8 cellular contexts compared by ENCODE assay signal in the genomic region with DNA sequence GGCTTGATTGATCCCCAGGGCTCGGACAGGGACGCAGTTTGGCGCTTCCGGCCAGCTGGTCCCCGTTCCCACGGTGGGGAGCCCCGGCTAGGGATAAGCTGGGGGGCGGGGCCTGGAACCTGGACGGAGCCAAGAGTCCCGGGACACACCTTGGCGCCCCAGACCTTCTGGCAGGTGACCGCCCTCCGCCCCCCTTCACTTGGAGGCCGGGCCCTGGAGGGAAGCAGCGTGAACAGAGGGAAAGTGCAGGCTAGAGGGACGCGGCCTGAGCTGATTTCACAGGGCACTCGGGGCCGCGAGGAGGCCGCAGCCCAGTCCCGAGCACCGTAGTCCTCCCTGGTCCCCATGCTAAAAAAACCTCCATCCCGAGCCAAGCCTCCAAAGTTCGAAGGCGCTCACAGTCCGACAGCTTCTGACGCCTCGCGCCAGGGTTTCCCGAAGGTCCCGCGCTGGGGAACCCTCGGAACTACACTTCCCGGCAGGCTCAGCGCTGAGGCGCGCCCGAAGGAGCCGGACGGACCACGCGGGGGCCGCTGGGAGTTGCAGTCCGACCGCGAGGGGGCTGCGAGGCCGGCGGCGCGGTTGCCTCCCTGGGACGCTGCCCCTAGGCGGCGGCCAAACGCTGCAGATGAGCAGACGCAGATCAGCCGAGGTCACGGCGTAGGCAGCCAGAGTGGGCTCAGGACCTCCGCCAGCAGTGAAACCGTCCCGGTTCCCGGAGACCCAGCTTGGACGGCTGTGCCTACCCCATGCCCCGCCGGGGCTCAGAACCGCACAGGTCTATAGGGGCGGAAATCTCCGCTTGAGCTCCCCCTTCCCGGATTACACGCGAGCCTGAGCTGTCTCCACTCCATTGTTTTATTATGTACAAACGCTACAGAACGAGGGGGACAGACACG. TPM values are rescaled to one million over a fixed set of nuclear protein-coding genes. Genes with fewer than 3 reads are reported as not detected.
A peak's percentile ranks its signal among the peaks of the same experiment; 100 is the strongest.
DNase-seq lines count a peak whose midpoint lies in the region; ATAC-seq and TF ChIP-seq lines count a peak whose summit lies in the region.

TSS of gene TBX6 (minus strand) at position 451 of the 899 bp plus-strand sequence. CDS start 731 bp downstream, outside the sequence.

- peak within 1 kb of the TSS; percentile 87 for H3K9ac ChIP-seq in rectal smooth muscle tissue (ENCODE audit: low read length)

- peak within 1 kb of the TSS; percentile 92 for H3K27ac Mint-ChIP-seq in T-helper 17 cell

- peaks cover 2% of the 10 kb centered on the region for H3K4me1 ChIP-seq in right cardiac atrium (ENCODE audit: control insufficient read depth, insufficient read depth, low read length)
- H3K4me1 ChIP-seq in rectal smooth muscle tissue (ENCODE audit: control insufficient read depth, insufficient read depth, low read length), result peaks cover 19% of the 10 kb centered on the region
- H3K4me1 ChIP-seq in vagina, result peaks cover 48% of the 10 kb centered on the region

- H3K27me3 Mint-ChIP-seq in T-helper 17 cell, result no peaks in the 10 kb centered on the region

- TF ChIP-seq CTCF in vagina (IDR thresholded peaks at IDR 0.05), result peak; percentile 68 to 93 (median 92)

- H3K27me3 ChIP-seq in right cardiac atrium (ENCODE audit: control insufficient read depth, insufficient read depth) (no peaks in the 10 kb centered on the region), rectal smooth muscle tissue (ENCODE audit: control insufficient read depth, insufficient read depth, low read length) (no peaks in the 10 kb centered on the region), vagina (no peaks in the 10 kb centered on the region)

- H3K4me3 ChIP-seq in right cardiac atrium (ENCODE audit: low read length) (peak within 1 kb of the TSS; percentile 36), rectal smooth muscle tissue (ENCODE audit: low read length) (peak within 1 kb of the TSS; percentile 87), vagina (peak within 1 kb of the TSS; percentile 51 to 59)

- ATAC-seq in GM18498 (IDR thresholded peaks at IDR 0.05; ENCODE audit: unreplicated experiment) (peak; percentile 73), HG02885 (IDR thresholded peaks at IDR 0.05; ENCODE audit: poor library complexity, unreplicated experiment) (peak; percentile 72), T-helper 17 cell (peak; percentile 86), right cardiac atrium (peak; percentile 92 to 93)

- TF ChIP-seq POLR2A in vagina (IDR thresholded peaks at IDR 0.05), result no peak

- peak within 1 kb of the TSS; percentile 42 for H3K27ac ChIP-seq in angular gyrus (ENCODE audit: low read depth, low read length)
- H3K27ac ChIP-seq in right cardiac atrium (ENCODE audit: low read length), result peak within 1 kb of the TSS; percentile 72
- peak within 1 kb of the TSS; percentile 86 for H3K27ac ChIP-seq in rectal smooth muscle tissue (ENCODE audit: low read depth, low read length)
- peak within 1 kb of the TSS; percentile 89 for H3K27ac ChIP-seq in vagina

- peaks cover 4% of the 10 kb centered on the region for H3K36me3 Mint-ChIP-seq in T-helper 17 cell (ENCODE audit: low read depth)

- DNase-seq in NCI-H146 treated with DMSO at 0.1 percent for 48 hours (lab: John Stamatoyannopoulos, UW; ENCODE audit: unreplicated experiment) (peak; percentile 80), T-helper 17 cell (peak; percentile 88 to 94 (median 93)), right cardiac atrium (peak; percentile 96 to 98 (median 97)), vagina (ENCODE audit: extremely low spot score in 2 of 2) (no peak)

- H3K36me3 ChIP-seq in rectal smooth muscle tissue (ENCODE audit: control insufficient read depth, insufficient read depth, low read length) (peaks cover 4% of the 10 kb centered on the region), vagina (peaks cover 0 to 18% of the 10 kb centered on the region in 2 donors)

- under 1% methylated on average over 76 of the region's 76 CpGs for WGBS in right cardiac atrium

- H3K4me1 Mint-ChIP-seq in T-helper 17 cell, result peaks cover 32% of the 10 kb centered on the region

- H3K9me3 ChIP-seq in T-helper 17 cell (ENCODE audit: control insufficient read depth, low read length, poor library complexity, severe bottlenecking) (no peaks in the 10 kb centered on the region), right cardiac atrium (ENCODE audit: control insufficient read depth, low read length) (no peaks in the 10 kb centered on the region), vagina (no peaks in the 10 kb centered on the region)

- intact Hi-C loops in right cardiac atrium (cut with DNase I) (loop anchor here in 2 of 4 donors (5.0 to 10.0 kb wide), 2 partner anchors 49 to 303 kb away; partner anchors contain the start of gene ZNF48 (in 1 of the 2)), vagina (cut with DNase I) (no loop called here)

- H3K4me3 Mint-ChIP-seq in T-helper 17 cell, result peak within 1 kb of the TSS; percentile 90

RNA-seq across cellular contexts. Expression of gene TBX6, which starts in this region (rescaled TPM):
- total RNA-seq in T-helper 17 cell (under 1 TPM; 0.65 to 0.94 TPM), right cardiac atrium (1 to 10 TPM in 2 of 4 donors, under 1 TPM in 2; 0.67 to 1.2 (median 1.0) TPM), vagina (6.4 TPM)
- polyA plus RNA-seq in right cardiac atrium, result 0.93 TPM

Comparison
In these comparisons a context has a peak if more than half of its experiments do, and no peak if none do; other contexts are left out.
1. Peak in DNase-seq and ATAC-seq in T-helper 17 cell; RNA of the gene not detected or under 1 TPM.
2. DNase-seq: peak in NCI-H146 treated with DMSO at 0.1 percent for 48 hours (single experiment) and right cardiac atrium (3 of 3); none in vagina (0 of 2).
3. H3K4me3 ChIP-seq: peak in every context shown above with its lines; median percentile 87 in rectal smooth muscle tissue; 55 in vagina; 36 in right cardiac atrium.
4. Peak in every context shown above with its lines, with median percentiles within 50 percentile points of each other: ATAC-seq and H3K27ac ChIP-seq.